ENCODE assay signal across 19 cellular contexts in the genomic region with DNA sequence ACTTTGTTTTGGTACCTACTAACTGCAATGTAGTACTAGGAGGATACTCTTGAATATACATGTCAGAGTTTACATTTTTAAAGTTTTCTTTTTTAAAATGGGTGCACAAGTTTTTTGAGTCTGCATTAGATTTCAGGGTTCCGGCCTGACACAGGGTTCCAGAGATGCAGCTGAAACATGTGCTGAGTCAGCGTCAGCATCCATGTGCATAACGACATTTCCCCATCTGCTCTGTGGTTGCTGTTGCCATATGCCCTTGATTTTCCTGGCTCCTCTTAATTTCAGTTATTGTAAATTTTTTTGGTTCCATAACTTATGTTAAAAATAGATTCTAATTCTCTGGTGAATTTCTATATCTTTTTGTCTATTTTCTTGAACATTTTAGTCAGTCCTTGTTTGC.
"Had no signal": no experiment of that assay in that cellular context is flagged by ENCODE, and none has a peak within 500 bp of the region (broad histone marks: within the 10 kb centered on the region; RNA-seq: fewer than 3 reads in every experiment).

No MANE protein-coding gene starts in this region.

- H3K27ac ChIP-seq: brain microvascular endothelial cell, dorsolateral prefrontal cortex, ovary, prostate gland, thyroid gland had no signal

- FAIRE-seq: colon, endothelial cell of umbilical vein, keratinocyte had no signal

- DNase-seq: activated gamma-delta T cell treated with Interleukin-2 at 50 U/mL for 16 hours; activated T-cell treated with anti-CD3 and anti-CD28 coated beads, Interleukin-2, amount 50 U/mL, for 1 hour; aorta; brain microvascular endothelial cell; effector memory CD8-positive, alpha-beta T cell; left colon; ovary; stimulated activated CD4-positive, alpha-beta T cell treated with anti-CD3 and anti-CD28 coated beads, Interleukin-12 subunit alpha, Interleukin-12 subunit beta, amount 100 ng/mL, for 4 hours; stimulated activated CD4-positive, alpha-beta T cell treated with anti-CD3 and anti-CD28 coated beads, Interleukin-4, amount 100 ng/mL, for 4 hours; T1000; thyroid gland had no signal

- H3K27me3 ChIP-seq: ovary, thyroid gland had no signal

- H3K4me1 ChIP-seq: prostate gland, thyroid gland had no signal

- H3K36me3 ChIP-seq: brain microvascular endothelial cell, ovary, prostate gland, thyroid gland had no signal

- ATAC-seq: effector memory CD8-positive, alpha-beta T cell; esophagus mucosa; left colon; natural killer cell treated with Interleukin-12 subunit alpha and Interleukin-12 subunit beta and Interleukin-15 and Interleukin-18, amount 100 ng/mL, for 72 hours; WTC11 had no signal

- H3K9me3 ChIP-seq: ovary, prostate gland, thyroid gland had no signal

- H3K4me3 ChIP-seq: dorsolateral prefrontal cortex, ovary, prostate gland, thyroid gland had no signal
